ENCODE assay signal across 21 cellular contexts in the genomic region with DNA sequence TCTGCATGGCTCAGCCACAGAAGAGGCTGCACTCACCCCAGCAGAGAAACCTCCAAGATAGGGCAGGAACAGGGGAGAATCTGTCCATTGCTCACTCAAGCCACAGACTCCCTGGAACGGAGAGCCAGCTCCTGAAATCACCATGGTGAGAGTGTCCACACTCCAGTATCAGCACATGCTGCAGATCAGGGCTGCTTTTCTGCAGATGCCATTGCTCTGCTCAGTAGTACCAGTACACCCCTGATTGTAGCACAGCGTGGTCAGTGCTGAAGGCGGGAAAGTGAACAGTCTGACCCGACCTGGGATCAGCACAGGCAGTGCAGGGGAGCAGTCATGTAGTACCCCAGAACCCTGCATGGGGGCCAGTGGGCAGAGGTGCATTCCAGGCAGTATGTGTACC.
DNase-seq lines count a peak whose midpoint lies in the region; ATAC-seq, FAIRE-seq and TF ChIP-seq lines count a peak whose summit lies in the region.
"Had no signal": no experiment of that assay in that cellular context is flagged by ENCODE, and none has a peak within 500 bp of the region (broad histone marks: within the 10 kb centered on the region; RNA-seq: fewer than 3 reads in every experiment).

No MANE protein-coding gene starts in this region.

- no peaks in the 10 kb centered on the region for H3K9me1 ChIP-seq in K562 (ENCODE audit: control insufficient read depth, insufficient read depth, low read length)

- no TSS peak for BruUV-seq in K562 (replicated peaks; lab: Mats Ljungman, UMichigan)

- intact Hi-C loops in activated CD8-positive, alpha-beta T cell treated with anti-CD3 and anti-CD28 coated beads for 36 hours (cut with micrococcal nuclease), result no loop called here
- intact Hi-C loops in K562 (cut with micrococcal nuclease), result no loop called here

- no peak for TF ChIP-seq EP300 in K562 (IDR thresholded peaks at IDR 0.05; ENCODE audit: low read length)

- no peaks in the 10 kb centered on the region for H3K4me1 ChIP-seq in K562 (replicated peaks in 1 of 2; ENCODE audit: control insufficient read depth in 2 of 2, insufficient read depth in 2 of 2, low read length in 2 of 2)
- H3K4me1 ChIP-seq: A549, Caco-2 had no signal

- no peak overlapping the region for H3K4me2 ChIP-seq in K562 (ENCODE audit: insufficient read depth, low read length)
- H3K4me2 ChIP-seq: A549 had no signal

- H3K27ac ChIP-seq in K562 (ENCODE audit: extremely low read depth, low read depth, low read length), result no peak overlapping the region
- H3K27ac ChIP-seq: 22Rv1, A549, C4-2B had no signal

- no peak for TF ChIP-seq POLR2A in K562 (conservative IDR thresholded peaks at IDR 0.05)

- no peak for FAIRE-seq in K562 (lab: Jason Lieb, UNC)
- FAIRE-seq: A549, D721Med, GM12892, GM18507 had no signal

- ATAC-seq in activated CD8-positive, alpha-beta T cell treated with anti-CD3 and anti-CD28 coated beads, Interleukin-2, amount 10 ng/mL, durations not matched to agents 7 days and 5 days, result no peak
- no peak for ATAC-seq in activated CD8-positive, alpha-beta T cell treated with anti-CD3 and anti-CD28 coated beads for 36 hours
- ATAC-seq in K562, result peak; percentile 47
- peak; percentile 31 to 48 for ATAC-seq in natural killer cell treated with Interleukin-12 subunit alpha and Interleukin-12 subunit beta and Interleukin-15 and Interleukin-18, amount 100 ng/mL, for 72 hours
- peak; percentile 48 for ATAC-seq in stimulated activated memory B cell treated with anti-CD40 and anti-IgM and Interleukin-4, amounts not matched to agents 10 μg/mL and 1 μg/mL and 100 μg/mL, for 72 hours
- no peak for ATAC-seq in HG02798 (IDR thresholded peaks at IDR 0.05; ENCODE audit: poor library complexity, unreplicated experiment)
- ATAC-seq: A549 had no signal

- H2AFZ ChIP-seq in K562 (ENCODE audit: low read depth, low read length), result no peak overlapping the region

- peaks cover 2% of the 10 kb centered on the region for H3K36me3 Mint-ChIP-seq in activated CD8-positive, alpha-beta T cell treated with anti-CD3 and anti-CD28 coated beads, Interleukin-2, amount 10 ng/mL, durations not matched to agents 7 days and 5 days (ENCODE audit: low read depth)
- peaks cover 7% of the 10 kb centered on the region for H3K36me3 Mint-ChIP-seq in activated CD8-positive, alpha-beta T cell treated with anti-CD3 and anti-CD28 coated beads for 36 hours (ENCODE audit: low read depth)
- H3K36me3 Mint-ChIP-seq in natural killer cell treated with Interleukin-12 subunit alpha and Interleukin-12 subunit beta and Interleukin-15 and Interleukin-18, amount 100 ng/mL, for 72 hours, result peaks cover 22% of the 10 kb centered on the region
- H3K36me3 Mint-ChIP-seq in stimulated activated memory B cell treated with anti-CD40 and anti-IgM and Interleukin-4, amounts not matched to agents 10 μg/mL and 1 μg/mL and 100 μg/mL, for 72 hours, result no peaks in the 10 kb centered on the region

- H3K9me3 ChIP-seq in K562 (replicated peaks; ENCODE audit: control insufficient read depth, insufficient read depth, low read depth, low read length), result no peaks in the 10 kb centered on the region
- H3K9me3 ChIP-seq: A549 had no signal

- no peak overlapping the region for H3K4me3 ChIP-seq in K562
- H3K4me3 ChIP-seq: A549 had no signal

- peaks cover 5% of the 10 kb centered on the region for H3K27me3 Mint-ChIP-seq in activated CD8-positive, alpha-beta T cell treated with anti-CD3 and anti-CD28 coated beads, Interleukin-2, amount 10 ng/mL, durations not matched to agents 7 days and 5 days (ENCODE audit: low read depth)
- no peaks in the 10 kb centered on the region for H3K27me3 Mint-ChIP-seq in activated CD8-positive, alpha-beta T cell treated with anti-CD3 and anti-CD28 coated beads for 36 hours
- peaks cover 24 to 35% of the 10 kb centered on the region in 2 donors for H3K27me3 Mint-ChIP-seq in natural killer cell treated with Interleukin-12 subunit alpha and Interleukin-12 subunit beta and Interleukin-15 and Interleukin-18, amount 100 ng/mL, for 72 hours
- H3K27me3 Mint-ChIP-seq in stimulated activated memory B cell treated with anti-CD40 and anti-IgM and Interleukin-4, amounts not matched to agents 10 μg/mL and 1 μg/mL and 100 μg/mL, for 72 hours, result peaks cover 26% of the 10 kb centered on the region
- H3K27me3 Mint-ChIP-seq: CD4-positive, alpha-beta T cell had no signal

- no peaks in the 10 kb centered on the region for H3K79me2 ChIP-seq in K562 (ENCODE audit: control insufficient read depth, insufficient read depth, low read length)

- H3K9ac ChIP-seq in K562 (ENCODE audit: insufficient read depth in 1 of 2, low read depth in 2 of 2, low read length in 2 of 2), result no peak overlapping the region

- in situ Hi-C loops in K562 (cut with MboI), result no loop called here

- TF ChIP-seq CTCF in activated CD8-positive, alpha-beta T cell treated with anti-CD3 and anti-CD28 coated beads for 36 hours (IDR thresholded peaks at IDR 0.05), result no peak
- no peak for TF ChIP-seq CTCF in K562 (IDR thresholded peaks at IDR 0.05 in 2 of 3, conservative IDR thresholded peaks at IDR 0.05 in 1 of 3; ENCODE audit: insufficient read depth in 2 of 3, low read depth in 1 of 3, low read length in 3 of 3)

- CTCF ChIA-PET in activated CD8-positive, alpha-beta T cell treated with anti-CD3 and anti-CD28 coated beads, Interleukin-2, amount 10 ng/mL, durations not matched to agents 7 days and 5 days (lab: Charles Lee), result no interaction called here
- CTCF ChIA-PET in activated CD8-positive, alpha-beta T cell treated with anti-CD3 and anti-CD28 coated beads for 36 hours (lab: Charles Lee), result no interaction called here
- CTCF ChIA-PET in K562 (lab: Yijun Ruan, JAX; ENCODE audit: low intra/inter-chr PET ratio) (no interaction called here), HEK293T (lab: Yijun Ruan, JAX) (no interaction called here)

- no peak for TF ChIP-seq RAD21 in K562 (CRISPR knock-in tag; conservative IDR thresholded peaks at IDR 0.05 in 1 of 2, IDR thresholded peaks at IDR 0.05 in 1 of 2)

- no peaks in the 10 kb centered on the region for H4K20me1 ChIP-seq in K562 (replicated peaks; ENCODE audit: control insufficient read depth, insufficient read depth, low read length)

- H3K4me3 Mint-ChIP-seq in activated CD8-positive, alpha-beta T cell treated with anti-CD3 and anti-CD28 coated beads, Interleukin-2, amount 10 ng/mL, durations not matched to agents 7 days and 5 days, result no peak overlapping the region
- no peak overlapping the region for H3K4me3 Mint-ChIP-seq in activated CD8-positive, alpha-beta T cell treated with anti-CD3 and anti-CD28 coated beads for 36 hours
- no peak overlapping the region for H3K4me3 Mint-ChIP-seq in natural killer cell treated with Interleukin-12 subunit alpha and Interleukin-12 subunit beta and Interleukin-15 and Interleukin-18, amount 100 ng/mL, for 72 hours
- H3K4me3 Mint-ChIP-seq in stimulated activated memory B cell treated with anti-CD40 and anti-IgM and Interleukin-4, amounts not matched to agents 10 μg/mL and 1 μg/mL and 100 μg/mL, for 72 hours, result no peak overlapping the region
- H3K4me3 Mint-ChIP-seq: CD4-positive, alpha-beta T cell had no signal

- WGBS in K562 (ENCODE audit: insufficient coverage, low coverage, missing lambda C conversion rate), result 0% methylated on average over 4 of the region's 4 CpGs

- peak; percentile 14 for DNase-seq in activated CD8-positive, alpha-beta T cell treated with anti-CD3 and anti-CD28 coated beads, Interleukin-2, amount 10 ng/mL, durations not matched to agents 7 days and 5 days
- no peak for DNase-seq in activated CD8-positive, alpha-beta T cell treated with anti-CD3 and anti-CD28 coated beads for 36 hours
- DNase-seq in K562 (ENCODE audit: extremely low read depth in 1 of 4, low spot score in 3 of 4), result no peak
- DNase-seq in natural killer cell treated with Interleukin-12 subunit alpha and Interleukin-12 subunit beta and Interleukin-15 and Interleukin-18, amount 100 ng/mL, for 72 hours (ENCODE audit: low spot score), result no peak
- DNase-seq in HEK293T (ENCODE audit: extremely low spot score), result no peak
- no peak for DNase-seq in DMS53 treated with DMSO at 0.1 percent for 48 hours (lab: John Stamatoyannopoulos, UW; ENCODE audit: unreplicated experiment)
- DNase-seq: AML-193; Caco-2; CD4-positive, alpha-beta T cell; DMS79; GDM1; GOT3; H7 had no signal

- POLR2A ChIA-PET in activated CD8-positive, alpha-beta T cell treated with anti-CD3 and anti-CD28 coated beads, Interleukin-2, amount 10 ng/mL, durations not matched to agents 7 days and 5 days (lab: Charles Lee), result no interaction called here
- POLR2A ChIA-PET in activated CD8-positive, alpha-beta T cell treated with anti-CD3 and anti-CD28 coated beads for 36 hours (lab: Charles Lee), result no interaction called here
- POLR2A ChIA-PET in K562 (lab: Yijun Ruan, JAX) (interaction anchor here (1.2 kb wide), 1 partner anchor 9 kb away, joined by 3 read pairs; no protein-coding TSS in a partner anchor), HEK293T (lab: Yijun Ruan, JAX) (no interaction called here)

- no peaks in the 10 kb centered on the region for H3K4me1 Mint-ChIP-seq in activated CD8-positive, alpha-beta T cell treated with anti-CD3 and anti-CD28 coated beads, Interleukin-2, amount 10 ng/mL, durations not matched to agents 7 days and 5 days (ENCODE audit: low read depth)
- H3K4me1 Mint-ChIP-seq in activated CD8-positive, alpha-beta T cell treated with anti-CD3 and anti-CD28 coated beads for 36 hours (ENCODE audit: low read depth), result no peaks in the 10 kb centered on the region
- H3K4me1 Mint-ChIP-seq in natural killer cell treated with Interleukin-12 subunit alpha and Interleukin-12 subunit beta and Interleukin-15 and Interleukin-18, amount 100 ng/mL, for 72 hours (ENCODE audit: low read depth in 2 of 2), result no peaks in the 10 kb centered on the region
- no peaks in the 10 kb centered on the region for H3K4me1 Mint-ChIP-seq in stimulated activated memory B cell treated with anti-CD40 and anti-IgM and Interleukin-4, amounts not matched to agents 10 μg/mL and 1 μg/mL and 100 μg/mL, for 72 hours

- H3K9me3 Mint-ChIP-seq in activated CD8-positive, alpha-beta T cell treated with anti-CD3 and anti-CD28 coated beads, Interleukin-2, amount 10 ng/mL, durations not matched to agents 7 days and 5 days (ENCODE audit: insufficient read depth), result peaks cover 14% of the 10 kb centered on the region
- H3K9me3 Mint-ChIP-seq in activated CD8-positive, alpha-beta T cell treated with anti-CD3 and anti-CD28 coated beads for 36 hours, result peaks cover 9% of the 10 kb centered on the region
- H3K9me3 Mint-ChIP-seq in natural killer cell treated with Interleukin-12 subunit alpha and Interleukin-12 subunit beta and Interleukin-15 and Interleukin-18, amount 100 ng/mL, for 72 hours, result peaks cover 5% of the 10 kb centered on the region
- H3K9me3 Mint-ChIP-seq in stimulated activated memory B cell treated with anti-CD40 and anti-IgM and Interleukin-4, amounts not matched to agents 10 μg/mL and 1 μg/mL and 100 μg/mL, for 72 hours, result peaks cover 12% of the 10 kb centered on the region

- no peak overlapping the region for H3K27ac Mint-ChIP-seq in activated CD8-positive, alpha-beta T cell treated with anti-CD3 and anti-CD28 coated beads, Interleukin-2, amount 10 ng/mL, durations not matched to agents 7 days and 5 days
- H3K27ac Mint-ChIP-seq in activated CD8-positive, alpha-beta T cell treated with anti-CD3 and anti-CD28 coated beads for 36 hours, result no peak overlapping the region
- no peak overlapping the region for H3K27ac Mint-ChIP-seq in natural killer cell treated with Interleukin-12 subunit alpha and Interleukin-12 subunit beta and Interleukin-15 and Interleukin-18, amount 100 ng/mL, for 72 hours
- H3K27ac Mint-ChIP-seq in stimulated activated memory B cell treated with anti-CD40 and anti-IgM and Interleukin-4, amounts not matched to agents 10 μg/mL and 1 μg/mL and 100 μg/mL, for 72 hours, result no peak overlapping the region
- H3K27ac Mint-ChIP-seq: CD4-positive, alpha-beta T cell had no signal

- no peaks in the 10 kb centered on the region for H3K36me3 ChIP-seq in K562 (ENCODE audit: control insufficient read depth, insufficient read depth, low read length)

- peaks cover 0 to 35% of the 10 kb centered on the region in 2 experiments; a peak in 4 of 5 replicates for H3K27me3 ChIP-seq in K562 (ENCODE audit: control insufficient read depth in 2 of 2, insufficient read depth in 2 of 2, low read length in 2 of 2)

Comparison
In these comparisons a context has a peak if more than half of its experiments do, and no peak if none do; other contexts are left out.
1. ATAC-seq: peak in K562 (single experiment), natural killer cell treated with Interleukin-12 subunit alpha and Interleukin-12 subunit beta and Interleukin-15 and Interleukin-18, amount 100 ng/mL, for 72 hours (2 of 2) and stimulated activated memory B cell treated with anti-CD40 and anti-IgM and Interleukin-4, amounts not matched to agents 10 μg/mL and 1 μg/mL and 100 μg/mL, for 72 hours (single experiment); none in activated CD8-positive, alpha-beta T cell treated with anti-CD3 and anti-CD28 coated beads, Interleukin-2, amount 10 ng/mL, durations not matched to agents 7 days and 5 days (single experiment), activated CD8-positive, alpha-beta T cell treated with anti-CD3 and anti-CD28 coated beads for 36 hours (single experiment) and HG02798 (single experiment).